ENCODE assay signal across 35 cellular contexts in genomic region chr5:154098465-154098864, GRCh38.
"Had no signal": no experiment of that assay in that cellular context is flagged by ENCODE, and none has a peak within 500 bp of the region (broad histone marks: within the 10 kb centered on the region; RNA-seq: fewer than 3 reads in every experiment).

No MANE protein-coding gene starts in this region.

- H3K36me3 ChIP-seq: adrenal gland, cardiac muscle cell, WERI-Rb-1 had no signal

- H3K4me1 ChIP-seq: adrenal gland had no signal

- H3K27me3 ChIP-seq: adrenal gland had no signal

- H3K27ac ChIP-seq: adrenal gland, cardiac muscle cell, WERI-Rb-1 had no signal

- H3K9me3 ChIP-seq: adrenal gland had no signal

- FAIRE-seq: astrocyte, bronchial epithelial cell, TTC549 had no signal

- H3K4me3 ChIP-seq: adrenal gland, cardiac muscle cell had no signal

- ATAC-seq: activated CD4-positive, alpha-beta T cell treated with anti-CD3 and anti-CD28 coated beads for 36 hours; activated CD4-positive, CD25-positive, alpha-beta regulatory T cell treated with anti-CD3 and anti-CD28 coated beads, Interleukin-2, amount 50 U/mL, for 24 hours; activated CD8-positive, alpha-beta T cell treated with anti-CD3 and anti-CD28 coated beads for 36 hours; activated naive CD4-positive, alpha-beta T cell treated with anti-CD3 and anti-CD28 coated beads, Interleukin-2, amount 50 U/mL, for 72 hours; activated T-cell treated with anti-CD3 and anti-CD28 coated beads, Interleukin-2, amount 50 U/mL, for 4 hours; activated T-cell treated with anti-CD3 and anti-CD28 coated beads, Interleukin-2, amount 50 U/mL, for 72 hours; activated T-helper 17 cell treated with anti-CD3 and anti-CD28 coated beads, Interleukin-2, amount 50 U/mL, for 72 hours; WTC11 had no signal

- DNase-seq: activated CD4-positive, alpha-beta memory T cell treated with anti-CD3 and anti-CD28 coated beads for 36 hours; activated CD4-positive, alpha-beta T cell treated with anti-CD3 and anti-CD28 coated beads for 1 hour; activated CD4-positive, alpha-beta T cell treated with anti-CD3 and anti-CD28 coated beads for 36 hours; activated CD4-positive, alpha-beta T cell treated with anti-CD3 and anti-CD28 coated beads for 48 hours; activated CD4-positive, alpha-beta T cell treated with anti-CD3 and anti-CD28 coated beads, Interleukin-2, amount 10 ng/mL, durations not matched to agents 7 days and 5 days; activated CD4-positive, CD25-positive, alpha-beta regulatory T cell; activated CD8-positive, alpha-beta memory T cell treated with anti-CD3 and anti-CD28 coated beads, Interleukin-2, amount 50 U/mL, for 4 hours; activated CD8-positive, alpha-beta T cell treated with anti-CD3 and anti-CD28 coated beads for 36 hours; activated effector memory CD4-positive, alpha-beta T cell treated with anti-CD3 and anti-CD28 coated beads, Interleukin-2, amount 50 U/mL, for 16 hours; activated gamma-delta T cell treated with Interleukin-2 at 50 U/mL for 16 hours; activated naive CD4-positive, alpha-beta T cell; activated naive CD4-positive, alpha-beta T cell treated with anti-CD3 and anti-CD28 coated beads for 36 hours; activated naive CD4-positive, alpha-beta T cell treated with anti-CD3 and anti-CD28 coated beads, Interleukin-2, amount 50 U/mL, for 16 hours; activated naive CD8-positive, alpha-beta T cell treated with anti-CD3 and anti-CD28 coated beads for 36 hours; activated T-cell treated with anti-CD3 and anti-CD28 coated beads for 4 hours; activated T-cell treated with anti-CD3 and anti-CD28 coated beads, Interleukin-2, amount 50 U/mL, for 1 hour; activated T-cell treated with anti-CD3 and anti-CD28 coated beads, Interleukin-2, amount 50 U/mL, for 4 hours; activated T-cell treated with anti-CD3 and anti-CD28 coated beads, Interleukin-2, amount 50 U/mL, for 72 hours; adrenal gland; amniotic stem cell; aorta; caudate nucleus; cerebellar nuclear complex; T-helper 1 cell; T-helper 2 cell; T-helper 9 cell; WERI-Rb-1 had no signal
